ENCODE assay signal across 31 cellular contexts in genomic region chr7:8831386-8831785, GRCh38.
DNase-seq lines count a peak whose midpoint lies in the region; ATAC-seq and TF ChIP-seq lines count a peak whose summit lies in the region.
"Had no signal": no experiment of that assay in that cellular context is flagged by ENCODE, and none has a peak within 500 bp of the region (broad histone marks: within the 10 kb centered on the region; RNA-seq: fewer than 3 reads in every experiment).

No MANE protein-coding gene starts in this region.

- H3K36me3 ChIP-seq in mammary epithelial cell (ENCODE audit: insufficient read depth, low read length) (no peaks in the 10 kb centered on the region), gastroesophageal sphincter (no peaks in the 10 kb centered on the region)
- H3K36me3 ChIP-seq: lower lobe of right lung, Peyer's patch, suprapubic skin had no signal

- H3K4me2 ChIP-seq in mammary epithelial cell (ENCODE audit: insufficient read depth, low read depth, low read length): no peak overlapping the region

- 74% methylated on average over 3 of the region's 3 CpGs for WGBS in mammary epithelial cell (ENCODE audit: low coverage, missing lambda C conversion rate)
- WGBS in gastroesophageal sphincter (ENCODE audit: low coverage in 1 of 2), 2 donors: 82 to 100% methylated on average over 2 to 3 of the region's 3 CpGs

- no peaks in the 10 kb centered on the region for H3K9me3 Mint-ChIP-seq in MCF 10A (ENCODE audit: unreplicated experiment)
- H3K9me3 Mint-ChIP-seq: nephron had no signal

- no peaks in the 10 kb centered on the region for H4K20me1 ChIP-seq in mammary epithelial cell (ENCODE audit: insufficient read depth, low read length)

- no peak for TF ChIP-seq POLR2A in gastroesophageal sphincter (IDR thresholded peaks at IDR 0.05)

- H3K27ac ChIP-seq in mammary epithelial cell (ENCODE audit: insufficient read depth, low read depth, low read length) (no peak overlapping the region), gastroesophageal sphincter (no peak overlapping the region)
- H3K27ac ChIP-seq: HL-60, lower lobe of right lung, Peyer's patch, skin epidermis, suprapubic skin had no signal

- H3K4me1 ChIP-seq in mammary epithelial cell (ENCODE audit: insufficient read depth, low read length) (no peaks in the 10 kb centered on the region), gastroesophageal sphincter (no peaks in the 10 kb centered on the region)
- H3K4me1 ChIP-seq: lower lobe of right lung, Peyer's patch, suprapubic skin had no signal

- dilution Hi-C loops in mammary epithelial cell (cut with HindIII; ENCODE audit: low sequenced_read_pairs): no loop called here

- peak; percentile 2 for DNase-seq in MCF 10A (ENCODE audit: unreplicated experiment)
- DNase-seq in mammary epithelial cell: no peak
- DNase-seq in astrocyte of the cerebellum (ENCODE audit: low read depth): peak; percentile 50
- peak; percentile 16 for DNase-seq in iris pigment epithelial cell (ENCODE audit: low read depth)
- no peak for DNase-seq in NCI-H748 (lab: John Stamatoyannopoulos, UW; ENCODE audit: unreplicated experiment)
- DNase-seq in retina: no peak
- no peak for DNase-seq in CD1c-positive myeloid dendritic cell (ENCODE audit: extremely low spot score)
- DNase-seq: 8988T; activated B cell treated with CpG ODN at 0.5 μM for 24 hours; activated CD4-positive, alpha-beta T cell treated with anti-CD3 and anti-CD28 coated beads, Interleukin-2, amount 10 ng/mL, durations not matched to agents 7 days and 5 days; anterior cingulate cortex; caudate nucleus; CD4-positive, alpha-beta memory T cell; DND-41; Karpas-422; lower lobe of right lung; NCI-H146; NCI-H226; NCI-H69; Peyer's patch; SIG-M5; stimulated activated naive CD4-positive, alpha-beta T cell had no signal

- H3K27me3 Mint-ChIP-seq in MCF 10A (ENCODE audit: insufficient read depth, unreplicated experiment): peaks cover 66% of the 10 kb centered on the region
- H3K27me3 Mint-ChIP-seq: activated B cell treated with CpG ODN at 0.5 μM for 24 hours; activated CD4-positive, alpha-beta T cell treated with anti-CD3 and anti-CD28 coated beads, Interleukin-2, amount 10 ng/mL, durations not matched to agents 7 days and 5 days; activated naive CD8-positive, alpha-beta T cell; CD4-positive, alpha-beta memory T cell; dendritic cell treated with granulocyte-macrophage colony-stimulating factor and Interleukin-4, amounts not matched to agents 40 ng/mL and 50 ng/mL, for 4 days had no signal

- POLR2A ChIA-PET in MCF 10A (lab: Yijun Ruan, JAX): no interaction called here

- H3K27ac Mint-ChIP-seq in MCF 10A (ENCODE audit: low read depth, unreplicated experiment): no peak overlapping the region
- H3K27ac Mint-ChIP-seq: activated B cell treated with CpG ODN at 0.5 μM for 24 hours; activated CD4-positive, alpha-beta T cell treated with anti-CD3 and anti-CD28 coated beads, Interleukin-2, amount 10 ng/mL, durations not matched to agents 7 days and 5 days; activated naive CD8-positive, alpha-beta T cell; CD4-positive, alpha-beta memory T cell; dendritic cell treated with granulocyte-macrophage colony-stimulating factor and Interleukin-4, amounts not matched to agents 40 ng/mL and 50 ng/mL, for 4 days; nephron had no signal

- in situ Hi-C loops in mammary epithelial cell (cut with MboI; ENCODE audit: low sequenced_read_pairs in 2 of 2) (loop anchor here in 1 of 2 donors (25.0 kb wide), 1 partner anchor 94 kb away; no protein-coding TSS in a partner anchor), astrocyte of the cerebellum (cut with HindIII; ENCODE audit: low sequenced_read_pairs) (no loop called here)

- H3K27me3 ChIP-seq in mammary epithelial cell (ENCODE audit: insufficient read depth, low read length) (no peaks in the 10 kb centered on the region), gastroesophageal sphincter (no peaks in the 10 kb centered on the region)
- H3K27me3 ChIP-seq: Peyer's patch, suprapubic skin had no signal

- H3K4me3 ChIP-seq in mammary epithelial cell (replicated peaks in 1 of 3; ENCODE audit: insufficient read depth in 1 of 3, low read depth in 2 of 3, low read length in 3 of 3) (no peak overlapping the region), astrocyte of the cerebellum (ENCODE audit: low read depth, low read length) (no peak overlapping the region), gastroesophageal sphincter (no peak overlapping the region)
- H3K4me3 ChIP-seq: lower lobe of right lung, Peyer's patch, skin epidermis, suprapubic skin had no signal

- no peak for TF ChIP-seq CTCF in MCF 10A (IDR thresholded peaks at IDR 0.05; ENCODE audit: unreplicated experiment)
- TF ChIP-seq CTCF in mammary epithelial cell (conservative IDR thresholded peaks at IDR 0.05 in 1 of 2, IDR thresholded peaks at IDR 0.05 in 1 of 2; ENCODE audit: extremely low read depth in 1 of 2, insufficient read depth in 1 of 2, low read depth in 1 of 2, low read length in 2 of 2): no peak
- no peak for TF ChIP-seq CTCF in astrocyte of the cerebellum (IDR thresholded peaks at IDR 0.05; ENCODE audit: low read depth, low read length, missing control alignments)
- no peak for TF ChIP-seq CTCF in gastroesophageal sphincter (IDR thresholded peaks at IDR 0.05)

- no peak for TF ChIP-seq EP300 in gastroesophageal sphincter (IDR thresholded peaks at IDR 0.05)

- H3K9ac ChIP-seq in mammary epithelial cell (ENCODE audit: insufficient read depth, low read length): no peak overlapping the region

- H3K9me3 ChIP-seq in mammary epithelial cell (replicated peaks; ENCODE audit: insufficient read depth, low read length) (no peaks in the 10 kb centered on the region), gastroesophageal sphincter (no peaks in the 10 kb centered on the region)
- H3K9me3 ChIP-seq: lower lobe of right lung, Peyer's patch, suprapubic skin had no signal

- BruUV-seq in MCF 10A (replicated peaks; lab: Mats Ljungman, UMichigan) (no TSS peak), mammary epithelial cell (replicated peaks; lab: Mats Ljungman, UMichigan) (no TSS peak)

- CTCF ChIA-PET in MCF 10A (lab: Yijun Ruan, JAX) (no interaction called here), mammary epithelial cell (lab: Charles Lee; ENCODE audit: low non-redundant PET) (no interaction called here)

- intact Hi-C loops in MCF 10A (cut with micrococcal nuclease) (no loop called here), mammary epithelial cell (cut with micrococcal nuclease) (no loop called here)

- no peaks in the 10 kb centered on the region for H3K4me1 Mint-ChIP-seq in MCF 10A (ENCODE audit: insufficient read depth, unreplicated experiment)
- H3K4me1 Mint-ChIP-seq: activated B cell treated with CpG ODN at 0.5 μM for 24 hours; activated CD4-positive, alpha-beta T cell treated with anti-CD3 and anti-CD28 coated beads, Interleukin-2, amount 10 ng/mL, durations not matched to agents 7 days and 5 days; CD4-positive, alpha-beta memory T cell; nephron had no signal

- no peaks in the 10 kb centered on the region for H3K79me2 ChIP-seq in mammary epithelial cell (ENCODE audit: insufficient read depth, low read length)

- no peak overlapping the region for H3K4me3 Mint-ChIP-seq in MCF 10A (ENCODE audit: unreplicated experiment)
- H3K4me3 Mint-ChIP-seq: activated B cell treated with CpG ODN at 0.5 μM for 24 hours; activated CD4-positive, alpha-beta T cell treated with anti-CD3 and anti-CD28 coated beads, Interleukin-2, amount 10 ng/mL, durations not matched to agents 7 days and 5 days; activated naive CD8-positive, alpha-beta T cell; CD4-positive, alpha-beta memory T cell; dendritic cell treated with granulocyte-macrophage colony-stimulating factor and Interleukin-4, amounts not matched to agents 40 ng/mL and 50 ng/mL, for 4 days; nephron had no signal

- ATAC-seq in gastroesophageal sphincter: no peak
- ATAC-seq: esophagus mucosa, HepG2, lower lobe of right lung had no signal

- H2AFZ ChIP-seq in mammary epithelial cell (ENCODE audit: low read depth, low read length): no peak overlapping the region

- peaks cover 6% of the 10 kb centered on the region for H3K36me3 Mint-ChIP-seq in MCF 10A (ENCODE audit: insufficient read depth, unreplicated experiment)
- H3K36me3 Mint-ChIP-seq: activated naive CD8-positive, alpha-beta T cell; CD4-positive, alpha-beta memory T cell had no signal

Comparison
In these comparisons a context has a peak if more than half of its experiments do, and no peak if none do; other contexts are left out.
1. DNase-seq: peak in MCF 10A (single experiment), astrocyte of the cerebellum (single experiment) and iris pigment epithelial cell (single experiment); none in mammary epithelial cell (single experiment), NCI-H748 (single experiment), retina (single experiment) and CD1c-positive myeloid dendritic cell (single experiment).